In genomic region chr17:21683142-21683712, GRCh38 we compare ENCODE assay signal across 14 cellular contexts. TPM values are rescaled to one million over a fixed set of nuclear protein-coding genes. Genes with fewer than 3 reads are reported as not detected.
"Had no signal": no experiment of that assay in that cellular context is flagged by ENCODE, and none has a peak within 500 bp of the region (broad histone marks: within the 10 kb centered on the region; RNA-seq: fewer than 3 reads in every experiment).

No MANE protein-coding gene starts in this region.

RNA-seq across cellular contexts. Expression of gene KCNJ18, which starts 9.1 kb away (rescaled TPM):
- total RNA-seq: activated CD4-positive, alpha-beta memory T cell treated with anti-CD3 and anti-CD28 coated beads, Interleukin-2, amount 10 ng/mL, durations not matched to agents 7 days and 5 days; activated CD4-positive, alpha-beta T cell treated with anti-CD3 and anti-CD28 coated beads, Interleukin-2, amount 10 ng/mL, durations not matched to agents 7 days and 5 days; activated T-cell treated with anti-CD3 and anti-CD28 coated beads, Interleukin-2, amount 50 U/mL, for 72 hours; adrenal gland; aorta; body of pancreas; chondrocyte; dermis blood vessel endothelial cell; esophagus muscularis mucosa; foreskin keratinocyte; gastrocnemius medialis; heart left ventricle; T-helper 1 cell treated with Interleukin-12 subunit alpha and Interleukin-12 subunit beta and Interleukin-4 antibody, amounts not matched to agents 30 ng/mL and 1 ng/mL, for 36 hours; WTC11 had no signal
- polyA plus RNA-seq: adrenal gland, aorta, foreskin keratinocyte, heart left ventricle had no signal
